ENCODE assay signal across 20 cellular contexts in genomic region chr6:43007126-43007525, GRCh38. TPM values are rescaled to one million over a fixed set of nuclear protein-coding genes. Genes with fewer than 3 reads are reported as not detected.
A peak's percentile ranks its signal among the peaks of the same experiment; 100 is the strongest.
DNase-seq lines count a peak whose midpoint lies in the region; ATAC-seq and TF ChIP-seq lines count a peak whose summit lies in the region.
"Had no signal": no experiment of that assay in that cellular context is flagged by ENCODE, and none has a peak within 500 bp of the region (broad histone marks: within the 10 kb centered on the region; RNA-seq: fewer than 3 reads in every experiment).

No MANE protein-coding gene starts in this region.

- DNase-seq in activated naive CD4-positive, alpha-beta T cell treated with anti-CD3 and anti-CD28 coated beads, Interleukin-2, amount 50 U/mL, for 72 hours (ENCODE audit: low spot score in 2 of 2), result no peak
- no peak for DNase-seq in activated naive CD4-positive, alpha-beta T cell treated with anti-CD3 and anti-CD28 coated beads, Interleukin-2, amount 10 ng/mL, durations not matched to agents 7 days and 5 days
- DNase-seq in endothelial cell (ENCODE audit: low spot score) (no peak), osteoblast (ENCODE audit: insufficient read length, low spot score, missing footprints) (peak; percentile 64)
- no peak for DNase-seq in activated T-cell treated with anti-CD3 and anti-CD28 coated beads, Interleukin-2, amount 50 U/mL, for 4 hours
- DNase-seq: CD4-positive, alpha-beta T cell; CD8-positive, alpha-beta memory T cell; DMS 273 treated with DMSO at 0.1 percent for 48 hours; DMS79; EL; GDM1; H9 had no signal

- H3K27me3 ChIP-seq in osteoblast (ENCODE audit: insufficient read depth, low read length) (no peaks in the 10 kb centered on the region), gastroesophageal sphincter (no peaks in the 10 kb centered on the region)
- H3K27me3 ChIP-seq: BLaER1 treated with 17β-estradiol and CSF1 and Interleukin-3, amounts not matched to agents 10 nM and 100 nM had no signal

- H2AFZ ChIP-seq in osteoblast (ENCODE audit: low read length), result no peak overlapping the region
- H2AFZ ChIP-seq: GM23338 had no signal

- CTCF ChIA-PET in activated naive CD4-positive, alpha-beta T cell treated with anti-CD3 and anti-CD28 coated beads, Interleukin-2, amount 10 ng/mL, durations not matched to agents 7 days and 5 days (lab: Charles Lee), result interaction anchor here (2.8 kb wide), 1 partner anchor 137 kb away, joined by 6 read pairs; no protein-coding TSS in a partner anchor

- H3K9me3 ChIP-seq in osteoblast (ENCODE audit: low read depth, low read length) (no peaks in the 10 kb centered on the region), gastroesophageal sphincter (no peaks in the 10 kb centered on the region)
- H3K9me3 ChIP-seq: BLaER1 treated with 17β-estradiol and CSF1 and Interleukin-3, amounts not matched to agents 10 nM and 100 nM had no signal

- 90% methylated on average over 6 of the region's 9 CpGs; no CpG with 5 or more reads in 1 of the 2 donors for WGBS in gastroesophageal sphincter (ENCODE audit: low coverage in 1 of 2), 2 donors

- no peaks in the 10 kb centered on the region for H3K27me3 Mint-ChIP-seq in activated naive CD4-positive, alpha-beta T cell treated with anti-CD3 and anti-CD28 coated beads, Interleukin-2, amount 10 ng/mL, durations not matched to agents 7 days and 5 days
- H3K27me3 Mint-ChIP-seq in endothelial cell (ENCODE audit: unreplicated experiment), result peaks cover 1% of the 10 kb centered on the region
- H3K27me3 Mint-ChIP-seq in activated T-cell treated with anti-CD3 and anti-CD28 coated beads, Interleukin-2, amount 50 U/mL, for 4 hours (ENCODE audit: low read depth), result no peaks in the 10 kb centered on the region
- H3K27me3 Mint-ChIP-seq: B cell; CD4-positive, alpha-beta T cell; CD8-positive, alpha-beta memory T cell had no signal

- H3K4me3 Mint-ChIP-seq in activated naive CD4-positive, alpha-beta T cell treated with anti-CD3 and anti-CD28 coated beads, Interleukin-2, amount 10 ng/mL, durations not matched to agents 7 days and 5 days, result no peak overlapping the region
- peak overlapping the region; percentile 47 for H3K4me3 Mint-ChIP-seq in endothelial cell (ENCODE audit: unreplicated experiment)
- H3K4me3 Mint-ChIP-seq in activated T-cell treated with anti-CD3 and anti-CD28 coated beads, Interleukin-2, amount 50 U/mL, for 4 hours, result no peak overlapping the region
- H3K4me3 Mint-ChIP-seq: B cell; CD14-positive monocyte; CD4-positive, alpha-beta T cell; CD8-positive, alpha-beta memory T cell; GM23338; H9 had no signal

- no peak for ATAC-seq in activated naive CD4-positive, alpha-beta T cell treated with anti-CD3 and anti-CD28 coated beads, Interleukin-2, amount 50 U/mL, for 72 hours
- ATAC-seq in activated T-cell treated with anti-CD3 and anti-CD28 coated beads, Interleukin-2, amount 50 U/mL, for 4 hours, result no peak
- no peak for ATAC-seq in gastroesophageal sphincter
- ATAC-seq: GM12878, GM23338, HCT116 had no signal

- peak overlapping the region; percentile 13 to 44 for H3K27ac Mint-ChIP-seq in activated naive CD4-positive, alpha-beta T cell treated with anti-CD3 and anti-CD28 coated beads, Interleukin-2, amount 50 U/mL, for 72 hours
- H3K27ac Mint-ChIP-seq in activated naive CD4-positive, alpha-beta T cell treated with anti-CD3 and anti-CD28 coated beads, Interleukin-2, amount 10 ng/mL, durations not matched to agents 7 days and 5 days, result no peak overlapping the region
- no peak overlapping the region for H3K27ac Mint-ChIP-seq in endothelial cell (ENCODE audit: unreplicated experiment)
- H3K27ac Mint-ChIP-seq: B cell; CD4-positive, alpha-beta T cell; GM23338 had no signal

- TF ChIP-seq EP300 in gastroesophageal sphincter (IDR thresholded peaks at IDR 0.05), result no peak

- peaks cover 21% of the 10 kb centered on the region for H3K79me2 ChIP-seq in osteoblast (ENCODE audit: insufficient read depth, low read length)

- TF ChIP-seq CTCF in endothelial cell (IDR thresholded peaks at IDR 0.05; ENCODE audit: unreplicated experiment), result no peak
- TF ChIP-seq CTCF in osteoblast (IDR thresholded peaks at IDR 0.05; ENCODE audit: extremely low read depth, low read depth, low read length), result no peak
- no peak for TF ChIP-seq CTCF in gastroesophageal sphincter (IDR thresholded peaks at IDR 0.05)

- TF ChIP-seq POLR2A in gastroesophageal sphincter (IDR thresholded peaks at IDR 0.05), result peak in 1 of 2 donors; percentile 9

- no peaks in the 10 kb centered on the region for H3K4me1 ChIP-seq in osteoblast (ENCODE audit: insufficient read depth, low read length)
- H3K4me1 ChIP-seq in gastroesophageal sphincter, result peaks cover 0 to 7% (median 0%) of the 10 kb centered on the region in 3 donors

- no peak overlapping the region for H3K27ac ChIP-seq in osteoblast (ENCODE audit: low read depth, low read length)
- H3K27ac ChIP-seq in gastroesophageal sphincter, result no peak overlapping the region
- H3K27ac ChIP-seq: 22Rv1; BLaER1 treated with 17β-estradiol and CSF1 and Interleukin-3, amounts not matched to agents 10 nM and 100 nM had no signal

- no peak overlapping the region for H3K4me2 ChIP-seq in osteoblast (ENCODE audit: insufficient read depth, low read length)
- H3K4me2 ChIP-seq: BLaER1 treated with 17β-estradiol and CSF1 and Interleukin-3, amounts not matched to agents 10 nM and 100 nM; GM23338 had no signal

- H3K36me3 ChIP-seq in osteoblast (ENCODE audit: insufficient read depth, low read length), result peaks cover 57% of the 10 kb centered on the region
- peaks cover 0 to 76% of the 10 kb centered on the region in 2 donors for H3K36me3 ChIP-seq in gastroesophageal sphincter

- peaks cover 0 to 8% of the 10 kb centered on the region in 2 donors for H3K36me3 Mint-ChIP-seq in activated naive CD4-positive, alpha-beta T cell treated with anti-CD3 and anti-CD28 coated beads, Interleukin-2, amount 50 U/mL, for 72 hours
- peaks cover 40% of the 10 kb centered on the region for H3K36me3 Mint-ChIP-seq in activated naive CD4-positive, alpha-beta T cell treated with anti-CD3 and anti-CD28 coated beads, Interleukin-2, amount 10 ng/mL, durations not matched to agents 7 days and 5 days
- peaks cover 36% of the 10 kb centered on the region for H3K36me3 Mint-ChIP-seq in endothelial cell (ENCODE audit: low read depth, unreplicated experiment)
- H3K36me3 Mint-ChIP-seq in activated T-cell treated with anti-CD3 and anti-CD28 coated beads, Interleukin-2, amount 50 U/mL, for 4 hours (ENCODE audit: insufficient read depth), result peaks cover 21% of the 10 kb centered on the region

- no peaks in the 10 kb centered on the region for H3K9me3 Mint-ChIP-seq in activated naive CD4-positive, alpha-beta T cell treated with anti-CD3 and anti-CD28 coated beads, Interleukin-2, amount 50 U/mL, for 72 hours
- no peaks in the 10 kb centered on the region for H3K9me3 Mint-ChIP-seq in activated naive CD4-positive, alpha-beta T cell treated with anti-CD3 and anti-CD28 coated beads, Interleukin-2, amount 10 ng/mL, durations not matched to agents 7 days and 5 days
- H3K9me3 Mint-ChIP-seq in endothelial cell (ENCODE audit: unreplicated experiment), result no peaks in the 10 kb centered on the region
- H3K9me3 Mint-ChIP-seq in activated T-cell treated with anti-CD3 and anti-CD28 coated beads, Interleukin-2, amount 50 U/mL, for 4 hours, result no peaks in the 10 kb centered on the region
- H3K9me3 Mint-ChIP-seq: CD14-positive monocyte; CD4-positive, alpha-beta T cell; CD8-positive, alpha-beta memory T cell; GM23338; H9 had no signal

- H4K20me1 ChIP-seq in osteoblast (ENCODE audit: insufficient read depth, low read length), result peaks cover 2% of the 10 kb centered on the region

- H3K4me3 ChIP-seq in osteoblast (ENCODE audit: insufficient read depth, low read length), result no peak overlapping the region
- H3K4me3 ChIP-seq in gastroesophageal sphincter, result no peak overlapping the region
- H3K4me3 ChIP-seq: BLaER1 treated with 17β-estradiol and CSF1 and Interleukin-3, amounts not matched to agents 10 nM and 100 nM; GM12878; GM23338 had no signal

- peaks cover 14% of the 10 kb centered on the region for H3K4me1 Mint-ChIP-seq in activated naive CD4-positive, alpha-beta T cell treated with anti-CD3 and anti-CD28 coated beads, Interleukin-2, amount 10 ng/mL, durations not matched to agents 7 days and 5 days
- H3K4me1 Mint-ChIP-seq in endothelial cell (ENCODE audit: unreplicated experiment), result peaks cover 12% of the 10 kb centered on the region
- H3K4me1 Mint-ChIP-seq in activated T-cell treated with anti-CD3 and anti-CD28 coated beads, Interleukin-2, amount 50 U/mL, for 4 hours (ENCODE audit: low read depth), result peaks cover 6% of the 10 kb centered on the region

RNA-seq across cellular contexts. Expression of gene MEA1, which starts 6.6 kb away (rescaled TPM):
- 10 to 100 TPM; 79.4 to 83.6 TPM for total RNA-seq in activated naive CD4-positive, alpha-beta T cell treated with anti-CD3 and anti-CD28 coated beads, Interleukin-2, amount 50 U/mL, for 72 hours
- total RNA-seq in endothelial cell (ENCODE audit: unreplicated experiment), result 61.0 TPM
- total RNA-seq in osteoblast, result 42.4 and 47.4 TPM in 2 replicates
- 10 to 100 TPM; 95.7 to 98.6 (median 96.8) TPM for total RNA-seq in activated T-cell treated with anti-CD3 and anti-CD28 coated beads, Interleukin-2, amount 50 U/mL, for 4 hours
- total RNA-seq in gastroesophageal sphincter, result 10 to 100 TPM; 56.0 to 62.1 (median 58.3) TPM

RNA-seq across cellular contexts. Expression of gene KLHDC3, which starts 6.9 kb away (rescaled TPM):
- total RNA-seq in activated naive CD4-positive, alpha-beta T cell treated with anti-CD3 and anti-CD28 coated beads, Interleukin-2, amount 50 U/mL, for 72 hours, result 10 to 100 TPM; 67.7 to 74.0 TPM
- total RNA-seq in endothelial cell (ENCODE audit: unreplicated experiment) (154 TPM), osteoblast (122 and 123 TPM in 2 replicates), gastroesophageal sphincter (100 to 1,000 TPM in 3 of 4 donors, 10 to 100 TPM in 1; 96.9 to 145 (median 129) TPM)
- 10 to 100 TPM; 51.9 to 55.8 (median 52.2) TPM for total RNA-seq in activated T-cell treated with anti-CD3 and anti-CD28 coated beads, Interleukin-2, amount 50 U/mL, for 4 hours

RNA-seq across cellular contexts. Expression of gene RRP36, which starts 14.3 kb away (rescaled TPM):
- total RNA-seq in activated naive CD4-positive, alpha-beta T cell treated with anti-CD3 and anti-CD28 coated beads, Interleukin-2, amount 50 U/mL, for 72 hours, result 10 to 100 TPM; 45.6 to 46.9 TPM
- total RNA-seq in endothelial cell (ENCODE audit: unreplicated experiment) (82.1 TPM), osteoblast (84.0 and 90.2 TPM in 2 replicates), gastroesophageal sphincter (10 to 100 TPM; 52.8 to 62.5 (median 59.8) TPM)
- 100 to 1,000 TPM in 2 of 3 donors, 10 to 100 TPM in 1; 98.1 to 103 (median 100) TPM for total RNA-seq in activated T-cell treated with anti-CD3 and anti-CD28 coated beads, Interleukin-2, amount 50 U/mL, for 4 hours

RNA-seq across cellular contexts. Expression of gene PPP2R5D, which starts 22.8 kb away (rescaled TPM):
- total RNA-seq in activated naive CD4-positive, alpha-beta T cell treated with anti-CD3 and anti-CD28 coated beads, Interleukin-2, amount 50 U/mL, for 72 hours, result 10 to 100 TPM; 53.0 to 96.0 TPM
- 58.0 TPM for total RNA-seq in endothelial cell (ENCODE audit: unreplicated experiment)
- total RNA-seq in osteoblast, result 30.8 and 36.8 TPM in 2 replicates
- total RNA-seq in activated T-cell treated with anti-CD3 and anti-CD28 coated beads, Interleukin-2, amount 50 U/mL, for 4 hours, result 10 to 100 TPM; 32.8 to 37.0 (median 32.9) TPM
- 10 to 100 TPM; 30.0 to 45.1 (median 36.3) TPM for total RNA-seq in gastroesophageal sphincter

RNA-seq across cellular contexts. Expression of gene PEX6, which starts 28.1 kb away (rescaled TPM):
- 10 to 100 TPM in 1 of 2 donors, 1 to 10 TPM in 1; 7.9 to 13.8 TPM for total RNA-seq in activated naive CD4-positive, alpha-beta T cell treated with anti-CD3 and anti-CD28 coated beads, Interleukin-2, amount 50 U/mL, for 72 hours
- total RNA-seq in endothelial cell (ENCODE audit: unreplicated experiment), result 26.1 TPM
- total RNA-seq in osteoblast, result 15.3 and 23.5 TPM in 2 replicates
- total RNA-seq in activated T-cell treated with anti-CD3 and anti-CD28 coated beads, Interleukin-2, amount 50 U/mL, for 4 hours, result 10 to 100 TPM in 2 of 3 donors, 1 to 10 TPM in 1; 4.2 to 13.2 (median 10.9) TPM
- 10 to 100 TPM in 3 of 4 donors, 1 to 10 TPM in 1; 9.8 to 23.5 (median 21.2) TPM for total RNA-seq in gastroesophageal sphincter

Comparison
In these comparisons a context has a peak if more than half of its experiments do, and no peak if none do; other contexts are left out.
1. H3K27ac Mint-ChIP-seq: peak in activated naive CD4-positive, alpha-beta T cell treated with anti-CD3 and anti-CD28 coated beads, Interleukin-2, amount 50 U/mL, for 72 hours (2 of 2); none in activated naive CD4-positive, alpha-beta T cell treated with anti-CD3 and anti-CD28 coated beads, Interleukin-2, amount 10 ng/mL, durations not matched to agents 7 days and 5 days (single experiment) and endothelial cell (single experiment).